In the genomic region with DNA sequence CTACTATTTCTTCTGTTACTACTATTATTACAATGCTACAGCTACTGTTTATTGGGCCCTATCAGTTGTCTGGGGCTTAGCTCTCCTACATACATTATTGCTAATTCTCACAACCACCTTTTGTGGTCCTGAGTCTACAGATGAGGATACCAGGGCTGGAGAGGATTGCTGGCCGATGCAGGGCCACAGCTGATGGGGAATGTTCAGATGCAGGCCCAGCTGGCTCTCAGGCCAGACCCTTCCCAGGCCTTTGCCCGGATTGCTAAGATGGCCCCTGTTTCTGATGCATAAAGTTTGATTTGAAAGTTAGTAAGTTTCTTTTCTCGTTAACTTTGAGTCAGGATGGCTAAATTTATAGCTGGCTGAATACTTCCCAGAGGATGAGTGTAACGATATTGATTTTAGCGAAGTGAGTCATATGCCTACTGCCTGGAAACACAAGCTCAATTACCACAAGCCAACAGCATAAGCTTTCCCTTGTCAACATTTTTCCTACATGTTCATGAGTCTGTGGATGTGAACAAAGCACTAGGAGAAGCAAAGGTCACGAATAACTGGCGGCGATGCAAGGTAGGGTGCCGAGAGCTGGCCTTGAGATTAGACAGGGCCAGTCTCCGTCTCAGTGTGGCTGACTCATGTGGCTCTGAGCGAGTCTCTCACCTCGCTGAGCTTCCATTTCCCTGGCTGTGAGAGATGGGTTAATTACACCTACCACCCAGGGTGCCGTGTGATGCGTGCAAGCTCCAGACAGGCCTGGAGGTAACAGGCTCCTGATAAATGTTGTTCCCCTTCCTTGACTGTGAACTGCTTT, we compare ENCODE assay signal across 9 cellular contexts.
DNase-seq lines count a peak whose midpoint lies in the region; ATAC-seq, FAIRE-seq and TF ChIP-seq lines count a peak whose summit lies in the region.
"Had no signal": no experiment of that assay in that cellular context is flagged by ENCODE, and none has a peak within 500 bp of the region (broad histone marks: within the 10 kb centered on the region; RNA-seq: fewer than 3 reads in every experiment).

No MANE protein-coding gene starts in this region.

- in situ Hi-C loops in Panc1 (cut with HindIII; ENCODE audit: low pct_unique_long_range_greater_than_20kb, low sequenced_read_pairs), result no loop called here

- TF ChIP-seq POLR2A in testis (IDR thresholded peaks at IDR 0.05), result no peak

- POLR2A ChIA-PET in Panc1 (lab: Charles Lee), result no interaction called here

- no peak for FAIRE-seq in small intestine (lab: Jason Lieb, UNC)

- intact Hi-C loops in Panc1 (cut with micrococcal nuclease; ENCODE audit: unreplicated experiment), result no loop called here
- intact Hi-C loops in testis (cut with DNase I; ENCODE audit: low total_unique reads), result no loop called here

- no peaks in the 10 kb centered on the region for H3K27me3 ChIP-seq in Panc1 (ENCODE audit: control insufficient read depth, insufficient read depth, low read length)
- H3K27me3 ChIP-seq in small intestine (ENCODE audit: control insufficient read depth in 2 of 2, insufficient read depth in 2 of 2, low read length in 2 of 2), result no peaks in the 10 kb centered on the region
- no peaks in the 10 kb centered on the region for H3K27me3 ChIP-seq in testis

- no TSS peak for BruUV-seq in Panc1 (replicated peaks; lab: Mats Ljungman, UMichigan)

- WGBS in small intestine, 3 donors, result 29 to 70% (median 45%) methylated on average over 14 of the region's 14 CpGs
- WGBS in testis, 2 donors, result 90% methylated on average over 12 to 14 of the region's 14 CpGs

- H3K4me1 ChIP-seq in Panc1 (ENCODE audit: control insufficient read depth, insufficient read depth, low read length) (peaks cover 44% of the 10 kb centered on the region), small intestine (ENCODE audit: control insufficient read depth in 2 of 2, insufficient read depth in 1 of 2, low read depth in 1 of 2, low read length in 1 of 2) (peaks cover 0 to 2% of the 10 kb centered on the region in 2 donors), testis (no peaks in the 10 kb centered on the region)

- H3K27ac ChIP-seq in Panc1 (ENCODE audit: low read length), result peak overlapping the region; percentile 88
- H3K27ac ChIP-seq in small intestine (ENCODE audit: low read depth in 1 of 2, low read length in 1 of 2), result peak overlapping the region; percentile 25 to 56
- H3K27ac ChIP-seq in testis, result no peak overlapping the region
- H3K27ac ChIP-seq: 22Rv1 had no signal

- ATAC-seq in Panc1 (peak; percentile 91), GM19467 (IDR thresholded peaks at IDR 0.05; ENCODE audit: unreplicated experiment) (no peak)

- CTCF ChIA-PET in Panc1 (lab: Charles Lee), result interaction anchor here (0.9 to 1.5 kb wide), 6 partner anchors 37 to 170 kb away, joined by 3 to 7 read pairs (median 3); no protein-coding TSS in a partner anchor

- DNase-seq in DMS153 (lab: John Stamatoyannopoulos, UW), result peak; percentile 42
- DNase-seq in DMS153 treated with DMSO at 0.1 percent for 48 hours (lab: John Stamatoyannopoulos, UW; ENCODE audit: unreplicated experiment), result no peak
- DNase-seq in Panc1 (ENCODE audit: low read depth, low spot score), result peak; percentile 88
- peak; percentile 95 for DNase-seq in fibroblast of peridontal ligament (ENCODE audit: extremely low read depth)
- peak; percentile 90 for DNase-seq in small intestine
- DNase-seq in testis, result no peak
- no peak for DNase-seq in effector CD8-positive, alpha-beta T cell (lab: John Stamatoyannopoulos, UW)

- H3K9me3 ChIP-seq in Panc1 (ENCODE audit: control insufficient read depth, insufficient read depth, low read depth, low read length) (no peaks in the 10 kb centered on the region), small intestine (ENCODE audit: control insufficient read depth, low read depth) (no peaks in the 10 kb centered on the region), testis (no peaks in the 10 kb centered on the region)

- peak overlapping the region in 1 of 2 experiments; percentile 24; a peak in 2 of 4 replicates for H3K4me3 ChIP-seq in Panc1 (ENCODE audit: low read depth in 2 of 2, low read length in 2 of 2)
- no peak overlapping the region for H3K4me3 ChIP-seq in small intestine (ENCODE audit: low read depth in 1 of 2, low read length in 2 of 2)
- no peak overlapping the region for H3K4me3 ChIP-seq in testis

- no peaks in the 10 kb centered on the region for H3K36me3 ChIP-seq in Panc1 (ENCODE audit: control insufficient read depth, insufficient read depth, low read length)
- H3K36me3 ChIP-seq in small intestine (ENCODE audit: control insufficient read depth in 2 of 2, insufficient read depth in 2 of 2, low read length in 2 of 2), result no peaks in the 10 kb centered on the region
- no peaks in the 10 kb centered on the region for H3K36me3 ChIP-seq in testis (ENCODE audit: low read depth, missing control alignments)

- TF ChIP-seq CTCF in Panc1 (IDR thresholded peaks at IDR 0.05), result no peak
- TF ChIP-seq CTCF in testis (IDR thresholded peaks at IDR 0.05), result no peak

Comparison
In these comparisons a context has a peak if more than half of its experiments do, and no peak if none do; other contexts are left out.
1. DNase-seq: peak in DMS153 (single experiment), Panc1 (single experiment), fibroblast of peridontal ligament (single experiment) and small intestine (single experiment); none in DMS153 treated with DMSO at 0.1 percent for 48 hours (single experiment), testis (single experiment) and effector CD8-positive, alpha-beta T cell (single experiment).
2. H3K27ac ChIP-seq: peak in Panc1 (single experiment) and small intestine (2 of 2); none in testis (0 of 2).